Comparison of ENCODE assay signal across 18 cellular contexts in the genomic region with DNA sequence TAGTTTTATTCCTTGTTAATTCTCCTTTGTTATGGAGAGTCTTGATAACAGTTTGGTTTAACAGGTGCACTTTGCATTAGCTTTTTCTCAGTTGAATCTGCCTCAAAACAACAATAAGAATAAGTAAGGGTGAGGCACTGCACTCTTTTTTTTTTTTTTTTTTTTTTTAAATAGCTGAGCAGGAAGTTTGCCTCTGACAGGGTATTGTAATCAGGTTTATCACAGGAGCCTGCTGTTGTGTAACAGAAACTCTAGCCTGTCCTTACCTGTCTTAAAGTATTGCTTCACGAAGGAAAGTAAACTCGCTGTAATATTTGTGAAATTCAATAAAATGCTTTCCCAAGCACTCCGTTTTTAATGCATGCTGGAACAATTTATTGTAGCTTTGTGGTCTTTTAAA. TPM values are rescaled to one million over a fixed set of nuclear protein-coding genes. Genes with fewer than 3 reads are reported as not detected.
A peak's percentile ranks its signal among the peaks of the same experiment; 100 is the strongest.
DNase-seq lines count a peak whose midpoint lies in the region; ATAC-seq, FAIRE-seq and TF ChIP-seq lines count a peak whose summit lies in the region.
"Had no signal": no experiment of that assay in that cellular context is flagged by ENCODE, and none has a peak within 500 bp of the region (broad histone marks: within the 10 kb centered on the region; RNA-seq: fewer than 3 reads in every experiment).

No MANE protein-coding gene starts in this region.

- H2BK15ac ChIP-seq in mesenchymal stem cell (ENCODE audit: low read depth, poor library complexity, severe bottlenecking): no peak overlapping the region

- CTCF ChIA-PET in RWPE1 (lab: Yijun Ruan, JAX): interaction anchor here (2.0 kb wide), 1 partner anchor 82 kb away, joined by 6 read pairs; no protein-coding TSS in a partner anchor

- no peak overlapping the region for H3K4ac ChIP-seq in mesenchymal stem cell (ENCODE audit: low read depth in 1 of 2, low read length in 2 of 2)

- no peaks in the 10 kb centered on the region for H3K36me3 Mint-ChIP-seq in endothelial cell (ENCODE audit: low read depth, unreplicated experiment)
- H3K36me3 Mint-ChIP-seq: natural killer cell treated with Interleukin-12 subunit alpha and Interleukin-12 subunit beta and Interleukin-15 and Interleukin-18, amount 100 ng/mL, for 72 hours had no signal

- TF ChIP-seq CTCF in RWPE1 (conservative IDR thresholded peaks at IDR 0.05; ENCODE audit: low read depth) (no peak), endothelial cell (IDR thresholded peaks at IDR 0.05; ENCODE audit: unreplicated experiment) (no peak), upper lobe of right lung (IDR thresholded peaks at IDR 0.05) (no peak)

- H3K27me3 Mint-ChIP-seq in endothelial cell (ENCODE audit: unreplicated experiment): no peaks in the 10 kb centered on the region
- H3K27me3 Mint-ChIP-seq: natural killer cell treated with Interleukin-12 subunit alpha and Interleukin-12 subunit beta and Interleukin-15 and Interleukin-18, amount 100 ng/mL, for 72 hours; stimulated activated memory B cell treated with anti-CD40 and anti-IgM and Interleukin-4, amounts not matched to agents 10 μg/mL and 1 μg/mL and 100 μg/mL, for 72 hours had no signal

- H3K27me3 ChIP-seq in mesenchymal stem cell (ENCODE audit: control insufficient read depth in 1 of 2, insufficient read depth in 1 of 2, low read length in 2 of 2) (no peaks in the 10 kb centered on the region), upper lobe of right lung (no peaks in the 10 kb centered on the region)
- H3K27me3 ChIP-seq: BLaER1 treated with 17β-estradiol and CSF1 and Interleukin-3, amounts not matched to agents 10 nM and 100 nM; heart right ventricle had no signal

- no peaks in the 10 kb centered on the region for H3K9me3 Mint-ChIP-seq in endothelial cell (ENCODE audit: unreplicated experiment)
- H3K9me3 Mint-ChIP-seq: natural killer cell treated with Interleukin-12 subunit alpha and Interleukin-12 subunit beta and Interleukin-15 and Interleukin-18, amount 100 ng/mL, for 72 hours; stimulated activated memory B cell treated with anti-CD40 and anti-IgM and Interleukin-4, amounts not matched to agents 10 μg/mL and 1 μg/mL and 100 μg/mL, for 72 hours had no signal

- no peak overlapping the region for H2AFZ ChIP-seq in mesenchymal stem cell (ENCODE audit: low read depth, low read length)

- no peak for TF ChIP-seq POLR2A in GM12891 (IDR thresholded peaks at IDR 0.05; ENCODE audit: low read depth, low read length)

- peak; percentile 70 for ATAC-seq in upper lobe of right lung
- ATAC-seq: GM12878; heart right ventricle; natural killer cell treated with Interleukin-12 subunit alpha and Interleukin-12 subunit beta and Interleukin-15 and Interleukin-18, amount 100 ng/mL, for 72 hours; stimulated activated memory B cell treated with anti-CD40 and anti-IgM and Interleukin-4, amounts not matched to agents 10 μg/mL and 1 μg/mL and 100 μg/mL, for 72 hours had no signal

- H3K18ac ChIP-seq in mesenchymal stem cell (ENCODE audit: low read depth in 1 of 2, low read length in 2 of 2): no peak overlapping the region

- H3K23ac ChIP-seq in mesenchymal stem cell (ENCODE audit: low read length in 2 of 2): no peak overlapping the region

- peak overlapping the region; percentile 62 for H3K9ac ChIP-seq in mesenchymal stem cell (ENCODE audit: low read length)
- H3K9ac ChIP-seq: BLaER1 treated with 17β-estradiol and CSF1 and Interleukin-3, amounts not matched to agents 10 nM and 100 nM had no signal

- H2BK120ac ChIP-seq in mesenchymal stem cell (ENCODE audit: low read depth, low read length): no peak overlapping the region

- peaks cover 22% of the 10 kb centered on the region for H3K4me1 Mint-ChIP-seq in endothelial cell (ENCODE audit: unreplicated experiment)
- H3K4me1 Mint-ChIP-seq: stimulated activated memory B cell treated with anti-CD40 and anti-IgM and Interleukin-4, amounts not matched to agents 10 μg/mL and 1 μg/mL and 100 μg/mL, for 72 hours had no signal

- WGBS in mesenchymal stem cell: 92% methylated on average over 2 of the region's 3 CpGs

- H3K4me1 ChIP-seq in mesenchymal stem cell (ENCODE audit: control insufficient read depth, insufficient read depth, low read depth, low read length) (no peaks in the 10 kb centered on the region), upper lobe of right lung (peaks cover 22% of the 10 kb centered on the region)

- H3K4me3 ChIP-seq in mesenchymal stem cell (ENCODE audit: insufficient read depth in 1 of 2, low read depth in 1 of 2, low read length in 2 of 2) (no peak overlapping the region), upper lobe of right lung (no peak overlapping the region)
- H3K4me3 ChIP-seq: BLaER1 treated with 17β-estradiol and CSF1 and Interleukin-3, amounts not matched to agents 10 nM and 100 nM; GM12878; heart right ventricle had no signal

- H3K36me3 ChIP-seq in mesenchymal stem cell (ENCODE audit: control insufficient read depth in 1 of 2, insufficient read depth in 2 of 2, low read depth in 1 of 2, low read length in 2 of 2): peaks cover 0 to 9% of the 10 kb centered on the region in 2 experiments
- no peaks in the 10 kb centered on the region for H3K36me3 ChIP-seq in upper lobe of right lung

- H3K9me3 ChIP-seq in mesenchymal stem cell (ENCODE audit: control insufficient read depth, low read length): no peaks in the 10 kb centered on the region
- no peaks in the 10 kb centered on the region for H3K9me3 ChIP-seq in upper lobe of right lung
- H3K9me3 ChIP-seq: BLaER1 treated with 17β-estradiol and CSF1 and Interleukin-3, amounts not matched to agents 10 nM and 100 nM; heart right ventricle had no signal

- H3K27ac ChIP-seq in RWPE1: peak overlapping the region; percentile 84
- no peak overlapping the region for H3K27ac ChIP-seq in mesenchymal stem cell (ENCODE audit: low read length, poor library complexity, severe bottlenecking)
- H3K27ac ChIP-seq in upper lobe of right lung: no peak overlapping the region
- H3K27ac ChIP-seq: BLaER1 treated with 17β-estradiol and CSF1 and Interleukin-3, amounts not matched to agents 10 nM and 100 nM; heart right ventricle; VCaP had no signal

- DNase-seq in RWPE1 (ENCODE audit: low spot score) (peak; percentile 71), endothelial cell (ENCODE audit: low spot score) (no peak), mesenchymal stem cell (no peak), upper lobe of right lung (no peak), GM12891 (ENCODE audit: insufficient read length, low spot score) (no peak), retina (no peak), NCI-H1048 (lab: John Stamatoyannopoulos, UW) (no peak)
- DNase-seq: activated CD8-positive, alpha-beta memory T cell treated with anti-CD3 and anti-CD28 coated beads for 24 hours; amniotic stem cell; heart right ventricle; NCI-H1694 treated with DMSO at 0.1 percent for 48 hours; NCI-H526 had no signal

- FAIRE-seq in GM12891 (lab: Jason Lieb, UNC): no peak
- FAIRE-seq: colon, GM12878 had no signal

- no peak overlapping the region for H2AK5ac ChIP-seq in mesenchymal stem cell (ENCODE audit: low read length, severe bottlenecking)

- H3K14ac ChIP-seq in mesenchymal stem cell (ENCODE audit: low read length in 2 of 2): no peak overlapping the region

- no peak overlapping the region for H2BK12ac ChIP-seq in mesenchymal stem cell (ENCODE audit: low read length in 2 of 2)

- peak overlapping the region; percentile 22 for H3K27ac Mint-ChIP-seq in endothelial cell (ENCODE audit: unreplicated experiment)
- H3K27ac Mint-ChIP-seq: natural killer cell treated with Interleukin-12 subunit alpha and Interleukin-12 subunit beta and Interleukin-15 and Interleukin-18, amount 100 ng/mL, for 72 hours; stimulated activated memory B cell treated with anti-CD40 and anti-IgM and Interleukin-4, amounts not matched to agents 10 μg/mL and 1 μg/mL and 100 μg/mL, for 72 hours had no signal

- no peak overlapping the region for H3K4me3 Mint-ChIP-seq in endothelial cell (ENCODE audit: unreplicated experiment)
- H3K4me3 Mint-ChIP-seq: natural killer cell treated with Interleukin-12 subunit alpha and Interleukin-12 subunit beta and Interleukin-15 and Interleukin-18, amount 100 ng/mL, for 72 hours; stimulated activated memory B cell treated with anti-CD40 and anti-IgM and Interleukin-4, amounts not matched to agents 10 μg/mL and 1 μg/mL and 100 μg/mL, for 72 hours had no signal

- POLR2A ChIA-PET in RWPE1 (lab: Yijun Ruan, JAX; ENCODE audit: low non-redundant PET): no interaction called here

- no peak overlapping the region for H3K4me2 ChIP-seq in mesenchymal stem cell (ENCODE audit: low read length, poor library complexity, severe bottlenecking)

- H4K91ac ChIP-seq in mesenchymal stem cell (ENCODE audit: low read length): no peak overlapping the region

- no peak overlapping the region for H4K8ac ChIP-seq in mesenchymal stem cell (ENCODE audit: low read length)

- peaks cover 5% of the 10 kb centered on the region for H3K79me1 ChIP-seq in mesenchymal stem cell (replicated peaks; ENCODE audit: low read length, poor library complexity, severe bottlenecking)

- no peak overlapping the region for H2BK5ac ChIP-seq in mesenchymal stem cell (ENCODE audit: low read depth, low read length, poor library complexity, severe bottlenecking)

- intact Hi-C loops in upper lobe of right lung (cut with DNase I): no loop called here

TF ChIP-seq in GM12891, 5 proteins besides CTCF, POLR2A, EP300 and RAD21:
- TF ChIP-seq POLR2AphosphoS5 (IDR thresholded peaks at IDR 0.05; ENCODE audit: low read depth, low read length) (no peak), POU2F2 (IDR thresholded peaks at IDR 0.05; ENCODE audit: low read depth, low read length) (no peak), TAF1 (IDR thresholded peaks at IDR 0.05; ENCODE audit: low read depth, low read length) (no peak), SPI1 (IDR thresholded peaks at IDR 0.05; ENCODE audit: low read depth, low read length) (no peak), PAX5 (IDR thresholded peaks at IDR 0.05; ENCODE audit: insufficient read depth, low read length, severe bottlenecking) (no peak)
TF ChIP-seq in GM12891: peak in this region for 0.

RNA-seq across cellular contexts. Expression of a gene that starts 52.4 kb away (rescaled TPM):
- total RNA-seq in endothelial cell (ENCODE audit: unreplicated experiment): 19.5 TPM
- polyA plus RNA-seq in mesenchymal stem cell (2013, experiment 1 of 2): 12.1 TPM
- 12.5 TPM for polyA plus RNA-seq in mesenchymal stem cell (2013, experiment 2 of 2)
- 19.5 TPM for total RNA-seq in upper lobe of right lung
- 4.0 TPM for polyA plus RNA-seq in GM12891 (2012; ENCODE audit: low read depth, missing spikeins)

RNA-seq across cellular contexts. Expression of a gene that starts 55.8 kb away (rescaled TPM):
- 1.7 TPM for total RNA-seq in endothelial cell (ENCODE audit: unreplicated experiment)
- polyA plus RNA-seq in mesenchymal stem cell (2013, experiment 1 of 2): 0.18 TPM
- polyA plus RNA-seq in mesenchymal stem cell (2013, experiment 2 of 2): 0.16 TPM
- 2.7 TPM for total RNA-seq in upper lobe of right lung
- 0.13 TPM for polyA plus RNA-seq in GM12891 (2012; ENCODE audit: low read depth, missing spikeins)
